Comparison of ENCODE assay signal across 7 cellular contexts in genomic region chr3:26279091-26279490, GRCh38.
"Had no signal": no experiment of that assay in that cellular context is flagged by ENCODE, and none has a peak within 500 bp of the region (broad histone marks: within the 10 kb centered on the region; RNA-seq: fewer than 3 reads in every experiment).

No MANE protein-coding gene starts in this region.

- FAIRE-seq: H1, H54, HepG2 had no signal

- H3K27ac ChIP-seq: HL-60 had no signal

- DNase-seq: H9, HCEC 1CT had no signal

- ATAC-seq: GM23338, HepG2 had no signal

- H3K4me3 ChIP-seq: GM23338 had no signal
